Comparison of ENCODE assay signal across 21 cellular contexts in the genomic region with DNA sequence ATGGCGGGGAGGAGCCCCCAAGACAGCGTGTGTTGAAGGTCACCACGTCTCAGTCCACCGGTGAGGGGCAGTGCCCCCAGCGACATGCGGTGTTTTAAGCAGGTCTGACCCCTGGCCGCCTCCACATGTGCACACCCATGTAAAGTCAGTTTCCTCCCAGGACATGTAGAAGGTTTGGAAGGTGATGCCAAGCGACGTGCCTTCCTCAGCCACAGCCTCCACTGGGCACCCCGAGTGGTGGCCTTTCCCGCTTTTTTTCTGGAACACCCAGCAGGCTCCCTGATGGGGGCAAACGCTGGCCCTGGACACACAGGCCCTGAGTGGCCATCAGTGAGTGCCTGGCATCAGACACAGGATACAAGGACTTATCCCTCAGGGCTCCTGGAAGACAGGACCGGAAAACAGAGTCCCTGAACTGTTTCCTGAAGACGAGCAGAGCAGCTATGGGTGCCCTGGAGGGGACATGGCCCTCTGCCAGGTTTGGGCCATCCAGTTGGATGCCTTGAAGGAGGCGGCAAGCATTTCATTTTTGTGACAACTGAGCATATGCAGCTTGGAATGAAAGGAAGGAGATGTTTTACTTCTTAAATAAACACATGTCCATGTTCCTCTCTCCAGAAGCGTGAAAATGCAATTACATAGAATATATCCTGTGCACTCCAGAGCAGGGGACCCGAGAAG.
"Had no signal": no experiment of that assay in that cellular context is flagged by ENCODE, and none has a peak within 500 bp of the region (broad histone marks: within the 10 kb centered on the region; RNA-seq: fewer than 3 reads in every experiment).

No MANE protein-coding gene starts in this region.

- H3K27me3 ChIP-seq: SJSA1 had no signal

- H3K4me3 ChIP-seq: SJSA1 had no signal

- H3K9me3 ChIP-seq: SK-N-SH had no signal

- H3K4me1 ChIP-seq: SJSA1 had no signal

- H3K36me3 ChIP-seq: SJSA1 had no signal

- ATAC-seq: Panc1, PC-3 had no signal

- H3K9ac ChIP-seq: SK-N-SH had no signal

- H3K27ac ChIP-seq: RWPE1, SJSA1 had no signal

- DNase-seq: KBM-7; MV-4-11; NCI-H1048; NCI-H1105; NCI-H1417; NCI-H1436 treated with DMSO at 0.1 percent for 48 hours; NCI-H1694; NCI-H187 treated with DMSO at 0.1 percent for 48 hours; NCI-H2029 treated with DMSO at 0.1 percent for 48 hours; NCI-H2171 treated with DMSO at 0.1 percent for 48 hours; NCI-H524; NCI-H526 treated with DMSO at 0.1 percent for 48 hours; NCI-H748 treated with DMSO at 0.1 percent for 48 hours; NK-92 treated with Interleukin-12 subunit alpha and Interleukin-12 subunit beta, amount 100 ng/mL, for 24 hours; PC-3; SIG-M5; SK-N-SH; SW 1271 had no signal
